ENCODE assay signal across 8 cellular contexts in the genomic region with DNA sequence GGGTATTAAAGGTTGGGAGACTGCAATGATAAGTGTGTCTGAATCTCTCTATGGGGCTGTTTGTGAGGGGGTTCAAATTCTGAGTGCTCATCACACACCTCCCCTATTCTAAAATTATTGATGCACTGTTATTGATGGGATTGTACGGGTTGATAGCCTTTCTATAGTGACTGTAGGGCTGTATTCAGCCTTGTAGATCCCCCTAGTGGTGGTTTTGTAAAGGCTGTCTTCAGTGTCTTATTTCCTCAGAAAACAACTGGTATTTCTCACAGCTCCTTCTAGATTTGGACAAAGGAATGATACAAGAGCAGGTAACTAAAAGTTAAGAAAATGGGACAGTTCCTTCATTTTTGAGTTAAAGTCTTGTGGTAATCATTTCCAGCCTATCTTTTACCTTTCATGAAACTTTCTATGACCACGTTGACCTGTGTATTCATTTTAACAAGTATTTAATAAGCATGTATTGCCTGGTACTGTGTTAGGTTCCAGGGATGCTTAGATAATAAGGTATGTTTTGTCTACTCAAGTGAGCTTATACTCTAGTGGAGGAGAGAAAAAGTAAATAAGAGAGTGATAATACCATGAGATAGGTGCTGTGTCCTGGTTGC. TPM values are rescaled to one million over a fixed set of nuclear protein-coding genes. Genes with fewer than 3 reads are reported as not detected.
DNase-seq lines count a peak whose midpoint lies in the region; ATAC-seq lines count a peak whose summit lies in the region.

No MANE protein-coding gene starts in this region.

- ATAC-seq in GM21515 (IDR thresholded peaks at IDR 0.05; ENCODE audit: unreplicated experiment) (peak; percentile 77), HG02970 (IDR thresholded peaks at IDR 0.05; ENCODE audit: low FRiP score, unreplicated experiment) (no peak)

- in situ Hi-C loops in KBM-7 (cut with MboI; ENCODE audit: low pct_unique_long_range_greater_than_20kb, low sequenced_read_pairs) = no loop called here

- DNase-seq in activated CD4-positive, alpha-beta T cell treated with anti-CD3 and anti-CD28 coated beads for 4 hours = peak; percentile 27 to 32
- DNase-seq in activated CD4-positive, alpha-beta T cell treated with anti-CD3 and anti-CD28 coated beads for 48 hours = no peak
- DNase-seq in KBM-7 (peak; percentile 60), RPMI8226 (peak; percentile 74), dermis microvascular lymphatic vessel endothelial cell (ENCODE audit: low read depth in 2 of 2) (peak; percentile 36 to 64), middle frontal gyrus (ENCODE audit: extremely low spot score, low spot score) (peak; percentile 20)

RNA-seq across cellular contexts. Expression of gene SMAD4, which starts 21.2 kb away (rescaled TPM):
- 47.4 and 84.8 TPM in 2 replicates for total RNA-seq in dermis microvascular lymphatic vessel endothelial cell
